ENCODE assay signal across 8 cellular contexts in genomic region chr19:31350693-31351211, GRCh38. TPM values are rescaled to one million over a fixed set of nuclear protein-coding genes. Genes with fewer than 3 reads are reported as not detected.
DNase-seq lines count a peak whose midpoint lies in the region; ATAC-seq and TF ChIP-seq lines count a peak whose summit lies in the region.

No MANE protein-coding gene starts in this region.

- no peak for TF ChIP-seq POLR2A in spleen (IDR thresholded peaks at IDR 0.05)

- intact Hi-C loops in colonic mucosa (cut with DNase I) (loop anchor here (10.0 kb wide), 2 partner anchors 306 to 566 kb away; no protein-coding TSS in a partner anchor), spleen (cut with DNase I; ENCODE audit: low total_unique reads) (loop anchor here (10.0 kb wide), 1 partner anchor 546 kb away; no protein-coding TSS in a partner anchor)

- no peak for TF ChIP-seq CTCF in RWPE2 (IDR thresholded peaks at IDR 0.05; ENCODE audit: poor library complexity, severe bottlenecking)
- no peak for TF ChIP-seq CTCF in colonic mucosa (IDR thresholded peaks at IDR 0.05)
- TF ChIP-seq CTCF in kidney epithelial cell (IDR thresholded peaks at IDR 0.05; ENCODE audit: insufficient read depth, low read length, poor library complexity, severe bottlenecking) = no peak
- TF ChIP-seq CTCF in spleen (IDR thresholded peaks at IDR 0.05 in 8 of 11, conservative IDR thresholded peaks at IDR 0.05 in 3 of 11) = no peak

- H3K27ac ChIP-seq in RWPE2 (ENCODE audit: poor library complexity, severe bottlenecking) = peak overlapping the region; percentile 65
- peak overlapping the region; percentile 67 for H3K27ac ChIP-seq in colonic mucosa
- peak overlapping the region; percentile 48 to 93 (median 90) for H3K27ac ChIP-seq in spleen

- peak; percentile 24; the same call in 2 of the 3 replicates for ATAC-seq in RWPE2 (ENCODE audit: low read depth)
- no peak for ATAC-seq in HG03460 (IDR thresholded peaks at IDR 0.05; ENCODE audit: unreplicated experiment)

- H3K27me3 ChIP-seq in RWPE2 (ENCODE audit: insufficient read depth, poor library complexity, severe bottlenecking) (no peaks in the 10 kb centered on the region), colonic mucosa (peaks cover 69% of the 10 kb centered on the region), kidney epithelial cell (ENCODE audit: control insufficient read depth, insufficient read depth, low read length) (peaks cover 51% of the 10 kb centered on the region), spleen (replicated peaks in 1 of 7) (peaks cover 0 to 100% (median 49%) of the 10 kb centered on the region in 7 donors)

- H3K4me1 ChIP-seq in RWPE2 (ENCODE audit: insufficient read depth, poor library complexity, severe bottlenecking) (peaks cover 2% of the 10 kb centered on the region), colonic mucosa (no peaks in the 10 kb centered on the region), spleen (peaks cover 14 to 77% (median 39%) of the 10 kb centered on the region in 6 donors)

- no peaks in the 10 kb centered on the region for H3K36me3 ChIP-seq in RWPE2 (ENCODE audit: low read depth)
- no peaks in the 10 kb centered on the region for H3K36me3 ChIP-seq in colonic mucosa
- H3K36me3 ChIP-seq in kidney epithelial cell (ENCODE audit: control insufficient read depth, insufficient read depth, low read length) = no peaks in the 10 kb centered on the region
- no peaks in the 10 kb centered on the region for H3K36me3 ChIP-seq in spleen

- H3K9me3 ChIP-seq in RWPE2 (ENCODE audit: severe bottlenecking) = no peaks in the 10 kb centered on the region
- no peaks in the 10 kb centered on the region for H3K9me3 ChIP-seq in colonic mucosa
- no peaks in the 10 kb centered on the region for H3K9me3 ChIP-seq in spleen

- DNase-seq in DMS79 treated with DMSO at 0.1 percent for 48 hours (lab: John Stamatoyannopoulos, UW) = peak; percentile 30
- DNase-seq in DMS79 (lab: John Stamatoyannopoulos, UW) = no peak
- DNase-seq in RWPE2 (ENCODE audit: low spot score) = no peak
- no peak for DNase-seq in colonic mucosa
- DNase-seq in kidney epithelial cell (ENCODE audit: low read depth) = no peak
- DNase-seq in spleen = peak; percentile 82
- DNase-seq in A172 (ENCODE audit: low spot score) = no peak

- H3K4me3 ChIP-seq in RWPE2 (ENCODE audit: severe bottlenecking) (peak overlapping the region; percentile 99), colonic mucosa (peak overlapping the region; percentile 67), kidney epithelial cell (ENCODE audit: low read depth, low read length) (peak overlapping the region; percentile 65), spleen (peak overlapping the region; percentile 75 to 91 (median 85))

- peak overlapping the region; percentile 34 to 76 for H3K9ac ChIP-seq in colonic mucosa (ENCODE audit: low read depth in 2 of 2, low read length in 2 of 2)

- WGBS in spleen, 5 donors = 0 to 4% (median 1%) methylated on average over 26 to 66 of the region's 66 CpGs

RNA-seq across cellular contexts. Expression of gene TSHZ3, which starts 1.5 kb away (rescaled TPM):
- 1 to 10 TPM; 1.3 to 5.1 TPM for total RNA-seq in colonic mucosa
- 1.8 and 2.4 TPM in 2 replicates for total RNA-seq in kidney epithelial cell
- 10 to 100 TPM; 10.0 to 24.6 (median 15.8) TPM for total RNA-seq in spleen
- 1 to 10 TPM; 1.2 to 3.6 (median 1.3) TPM for polyA plus RNA-seq in spleen
- total RNA-seq in A172 (2014; rRNA removed; shearing (Covaris generic)) = 4.7 and 5.6 TPM in 2 replicates

Comparison
In these comparisons a context has a peak if more than half of its experiments do, and no peak if none do; other contexts are left out.
1. DNase-seq: peak in DMS79 treated with DMSO at 0.1 percent for 48 hours (single experiment) and spleen (single experiment); none in DMS79 (single experiment), RWPE2 (single experiment), colonic mucosa (single experiment), kidney epithelial cell (single experiment) and A172 (single experiment).
2. Peak in every context shown above with its lines, with median percentiles within 50 percentile points of each other: H3K27ac ChIP-seq and H3K4me3 ChIP-seq.